ENCODE assay signal across 17 cellular contexts in the genomic region with DNA sequence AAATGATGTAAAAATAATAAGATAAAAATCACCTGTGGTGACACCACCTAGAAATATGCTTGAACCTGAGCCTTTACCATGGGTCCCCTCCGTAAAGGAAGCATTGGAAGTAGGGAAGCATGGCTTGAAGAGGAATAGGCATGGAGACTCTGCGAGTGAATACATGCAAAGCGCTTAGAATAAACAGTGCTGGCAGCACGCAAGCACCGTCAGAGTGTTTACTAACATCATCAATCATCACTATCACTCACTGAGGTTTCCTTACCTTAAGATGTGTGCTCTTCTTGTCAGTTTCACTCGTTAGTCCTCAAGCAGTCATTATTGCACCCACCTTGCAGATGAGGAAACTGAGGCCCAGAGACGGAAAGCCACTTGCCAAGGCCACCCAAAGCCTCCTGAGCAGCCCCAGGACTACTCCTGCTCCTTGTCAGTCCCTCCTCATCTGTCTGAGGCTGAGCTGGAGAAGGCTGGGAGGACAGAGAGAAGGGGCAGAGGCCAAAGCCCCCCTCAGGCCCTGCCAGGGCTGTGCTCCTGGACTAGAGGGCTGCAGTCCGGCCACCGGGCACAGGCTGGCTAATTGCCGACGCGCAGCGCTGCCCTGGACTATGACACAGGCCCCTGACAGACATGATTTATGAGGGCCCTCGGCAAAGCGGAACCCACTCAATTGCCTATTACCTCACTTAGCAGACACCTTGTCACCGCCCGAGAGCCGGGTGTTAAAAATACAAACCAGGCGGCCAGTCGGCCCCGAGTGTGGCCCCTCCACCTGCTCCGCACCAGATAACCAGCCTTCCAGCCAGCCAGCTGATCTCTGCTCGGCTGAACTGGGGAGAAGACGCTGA.
DNase-seq lines count a peak whose midpoint lies in the region; ATAC-seq and TF ChIP-seq lines count a peak whose summit lies in the region.
"Had no signal": no experiment of that assay in that cellular context is flagged by ENCODE, and none has a peak within 500 bp of the region (broad histone marks: within the 10 kb centered on the region; RNA-seq: fewer than 3 reads in every experiment).

No MANE protein-coding gene starts in this region.

- no peak overlapping the region for H3K4me3 ChIP-seq in epithelial cell of esophagus (ENCODE audit: low read length)
- H3K4me3 ChIP-seq in mucosa of descending colon: no peak overlapping the region
- H3K4me3 ChIP-seq: SJSA1, spleen had no signal

- POLR2A ChIA-PET in HEK293T (lab: Yijun Ruan, JAX): no interaction called here
- POLR2A ChIA-PET in GM10248 (lab: Yijun Ruan, JAX): no interaction called here

- no peak overlapping the region for H3K4me3 Mint-ChIP-seq in endothelial cell (ENCODE audit: unreplicated experiment)
- H3K4me3 Mint-ChIP-seq: HFFc6; stimulated activated naive CD8-positive, alpha-beta T cell treated with anti-CD3 and anti-CD28 coated beads, Interleukin-15, amount 100 ng/mL, for 72 hours had no signal

- peaks cover 11% of the 10 kb centered on the region for H3K27me3 Mint-ChIP-seq in endothelial cell (ENCODE audit: unreplicated experiment)

- H3K4me1 Mint-ChIP-seq in endothelial cell (ENCODE audit: unreplicated experiment): no peaks in the 10 kb centered on the region
- H3K4me1 Mint-ChIP-seq: stimulated activated naive CD8-positive, alpha-beta T cell treated with anti-CD3 and anti-CD28 coated beads, Interleukin-15, amount 100 ng/mL, for 72 hours had no signal

- no peaks in the 10 kb centered on the region for H3K9me3 ChIP-seq in mucosa of descending colon
- H3K9me3 ChIP-seq: spleen had no signal

- no peaks in the 10 kb centered on the region for H3K9me3 Mint-ChIP-seq in endothelial cell (ENCODE audit: unreplicated experiment)
- H3K9me3 Mint-ChIP-seq: HFFc6; stimulated activated naive CD8-positive, alpha-beta T cell treated with anti-CD3 and anti-CD28 coated beads, Interleukin-15, amount 100 ng/mL, for 72 hours had no signal

- no peaks in the 10 kb centered on the region for H3K4me1 ChIP-seq in mucosa of descending colon (ENCODE audit: low read depth)
- H3K4me1 ChIP-seq: spleen had no signal

- no peak overlapping the region for H3K27ac Mint-ChIP-seq in endothelial cell (ENCODE audit: unreplicated experiment)
- H3K27ac Mint-ChIP-seq: HFFc6; stimulated activated naive CD8-positive, alpha-beta T cell treated with anti-CD3 and anti-CD28 coated beads, Interleukin-15, amount 100 ng/mL, for 72 hours had no signal

- H3K36me3 ChIP-seq in mucosa of descending colon (ENCODE audit: low read depth): no peaks in the 10 kb centered on the region
- H3K36me3 ChIP-seq: SJSA1, spleen had no signal

- intact Hi-C loops in mucosa of descending colon (cut with DNase I, micrococcal nuclease): no loop called here

- no peaks in the 10 kb centered on the region for H3K36me3 Mint-ChIP-seq in endothelial cell (ENCODE audit: low read depth, unreplicated experiment)

- DNase-seq in HEK293T (ENCODE audit: extremely low spot score): peak; percentile 40
- peak; percentile 61 for DNase-seq in NCI-H510A treated with DMSO at 0.1 percent for 48 hours (lab: John Stamatoyannopoulos, UW)
- DNase-seq in epithelial cell of esophagus (ENCODE audit: low read depth): peak; percentile 78
- DNase-seq in mucosa of descending colon: no peak
- no peak for DNase-seq in GM10248 (ENCODE audit: extremely low spot score)
- DNase-seq in endothelial cell (ENCODE audit: low spot score): no peak
- no peak for DNase-seq in hippocampal formation (lab: John Stamatoyannopoulos, UW)
- no peak for DNase-seq in NK-92 (lab: John Stamatoyannopoulos, UW; ENCODE audit: unreplicated experiment)
- DNase-seq: activated CD8-positive, alpha-beta memory T cell treated with anti-CD3 and anti-CD28 coated beads for 24 hours; DMS 273 treated with DMSO at 0.1 percent for 48 hours; HFFc6; Karpas-422; NCI-H1930; NK-92 treated with Interleukin-12 subunit alpha and Interleukin-12 subunit beta, amount 100 ng/mL, for 24 hours; spleen; stimulated activated naive CD8-positive, alpha-beta T cell treated with anti-CD3 and anti-CD28 coated beads, Interleukin-15, amount 100 ng/mL, for 72 hours had no signal

- ATAC-seq in mucosa of descending colon: peak; percentile 34
- ATAC-seq: stimulated activated naive CD8-positive, alpha-beta T cell treated with anti-CD3 and anti-CD28 coated beads, Interleukin-15, amount 100 ng/mL, for 72 hours had no signal

- CTCF ChIA-PET in HEK293T (lab: Yijun Ruan, JAX): no interaction called here
- CTCF ChIA-PET in GM10248 (lab: Yijun Ruan, JAX): no interaction called here

- TF ChIP-seq CTCF in epithelial cell of esophagus (IDR thresholded peaks at IDR 0.05; ENCODE audit: insufficient read depth, low read depth, low read length, missing control alignments) (no peak), mucosa of descending colon (IDR thresholded peaks at IDR 0.05) (no peak), GM10248 (IDR thresholded peaks at IDR 0.05; ENCODE audit: control extremely low read depth, extremely low read depth, low read depth, missing control alignments) (no peak), endothelial cell (IDR thresholded peaks at IDR 0.05; ENCODE audit: unreplicated experiment) (no peak)

TF ChIP-seq in HEK293T, 16 proteins besides CTCF, POLR2A, EP300 and RAD21:
- TF ChIP-seq PKNOX1 (IDR thresholded peaks at IDR 0.05): peak; percentile 95
- TF ChIP-seq ARNT (IDR thresholded peaks at IDR 0.05): no peak

Comparison
In these comparisons a context has a peak if more than half of its experiments do, and no peak if none do; other contexts are left out.
1. DNase-seq: peak in HEK293T (single experiment), NCI-H510A treated with DMSO at 0.1 percent for 48 hours (single experiment) and epithelial cell of esophagus (single experiment); none in mucosa of descending colon (0 of 3), GM10248 (single experiment), endothelial cell (single experiment), hippocampal formation (0 of 2) and NK-92 (single experiment).